ENCODE assay signal across 9 cellular contexts in genomic region chr5:170638454-170639220, GRCh38.
A peak's percentile ranks its signal among the peaks of the same experiment; 100 is the strongest.
DNase-seq lines count a peak whose midpoint lies in the region; ATAC-seq and TF ChIP-seq lines count a peak whose summit lies in the region.
"Had no signal": no experiment of that assay in that cellular context is flagged by ENCODE, and none has a peak within 500 bp of the region (broad histone marks: within the 10 kb centered on the region; RNA-seq: fewer than 3 reads in every experiment).

No MANE protein-coding gene starts in this region.

- H2AFZ ChIP-seq in Karpas-422 (ENCODE audit: low read length), result no peak overlapping the region

- H3K4me3 ChIP-seq in Caco-2 (ENCODE audit: low read depth, low read length) (no peak overlapping the region), Karpas-422 (ENCODE audit: low read length) (no peak overlapping the region), spleen (no peak overlapping the region)

- H3K9me3 Mint-ChIP-seq in Caco-2 (ENCODE audit: unreplicated experiment), result no peaks in the 10 kb centered on the region
- H3K9me3 Mint-ChIP-seq: activated naive CD4-positive, alpha-beta T cell treated with anti-CD3 and anti-CD28 coated beads, Interleukin-2, amount 50 U/mL, for 24 hours had no signal

- no peaks in the 10 kb centered on the region for H3K9me3 ChIP-seq in Caco-2
- no peaks in the 10 kb centered on the region for H3K9me3 ChIP-seq in Karpas-422 (ENCODE audit: low read length)
- no peaks in the 10 kb centered on the region for H3K9me3 ChIP-seq in T-helper 17 cell (ENCODE audit: control insufficient read depth, low read length, poor library complexity, severe bottlenecking)
- no peaks in the 10 kb centered on the region for H3K9me3 ChIP-seq in spleen

- H3K9me2 ChIP-seq in Karpas-422 (replicated peaks; ENCODE audit: insufficient read depth, low read length), result no peaks in the 10 kb centered on the region

- H3K4me3 Mint-ChIP-seq in Caco-2 (ENCODE audit: unreplicated experiment) (no peak overlapping the region), T-helper 17 cell (no peak overlapping the region)
- H3K4me3 Mint-ChIP-seq: activated naive CD4-positive, alpha-beta T cell treated with anti-CD3 and anti-CD28 coated beads, Interleukin-2, amount 50 U/mL, for 24 hours had no signal

- peaks cover 17% of the 10 kb centered on the region for H3K4me1 Mint-ChIP-seq in Caco-2 (ENCODE audit: low read depth, unreplicated experiment)
- peaks cover 12% of the 10 kb centered on the region for H3K4me1 Mint-ChIP-seq in T-helper 17 cell

- ATAC-seq in GM21390 (IDR thresholded peaks at IDR 0.05; ENCODE audit: unreplicated experiment) (peak; percentile 85), T-helper 17 cell (peak; percentile 62), GM21528 (IDR thresholded peaks at IDR 0.05; ENCODE audit: low FRiP score, unreplicated experiment) (no peak)

- H3K27ac Mint-ChIP-seq in Caco-2 (ENCODE audit: unreplicated experiment), result no peak overlapping the region
- no peak overlapping the region for H3K27ac Mint-ChIP-seq in T-helper 17 cell
- H3K27ac Mint-ChIP-seq: activated naive CD4-positive, alpha-beta T cell treated with anti-CD3 and anti-CD28 coated beads, Interleukin-2, amount 50 U/mL, for 24 hours had no signal

- H3K36me3 ChIP-seq in Caco-2 (ENCODE audit: control insufficient read depth, insufficient read depth, low read length), result no peaks in the 10 kb centered on the region; the same call in 1 of the 2 replicates
- H3K36me3 ChIP-seq in Karpas-422 (ENCODE audit: insufficient read depth, low read length), result no peaks in the 10 kb centered on the region
- no peaks in the 10 kb centered on the region for H3K36me3 ChIP-seq in spleen

- no TSS peak for BruUV-seq in Caco-2 (replicated peaks; lab: Mats Ljungman, UMichigan)

- no peaks in the 10 kb centered on the region; the same call in 1 of the 2 replicates for H3K27me3 ChIP-seq in Caco-2 (replicated peaks; ENCODE audit: control insufficient read depth, insufficient read depth, low read length)
- no peaks in the 10 kb centered on the region for H3K27me3 ChIP-seq in Karpas-422 (ENCODE audit: low read length)
- H3K27me3 ChIP-seq in spleen (replicated peaks in 1 of 7), result peaks cover 0 to 26% (median 0%) of the 10 kb centered on the region in 7 donors

- H3K27me3 Mint-ChIP-seq in Caco-2 (ENCODE audit: insufficient read depth, unreplicated experiment) (peaks cover 21% of the 10 kb centered on the region), T-helper 17 cell (peaks cover 63% of the 10 kb centered on the region)

- CTCF ChIA-PET in Caco-2 (lab: Charles Lee), result interaction anchor here (0.6 to 2.2 kb wide), 6 partner anchors 40 to 1452 kb away, joined by 3 to 23 read pairs (median 3); no protein-coding TSS in a partner anchor

- 31 to 40% (median 37%) methylated on average over 14 to 15 of the region's 15 CpGs for WGBS in spleen, 5 donors

- no peaks in the 10 kb centered on the region for H3K79me2 ChIP-seq in Karpas-422 (ENCODE audit: low read length)

- H4K20me1 ChIP-seq in Karpas-422 (ENCODE audit: insufficient read depth, low read depth, low read length), result no peaks in the 10 kb centered on the region

- H3K4me1 ChIP-seq in Caco-2, result peaks cover 6% of the 10 kb centered on the region; the same call in 1 of the 2 replicates
- peaks cover 19% of the 10 kb centered on the region for H3K4me1 ChIP-seq in Karpas-422 (ENCODE audit: low read length)
- peaks cover 0 to 20% (median 15%) of the 10 kb centered on the region in 6 donors for H3K4me1 ChIP-seq in spleen

- TF ChIP-seq CTCF in Caco-2 (IDR thresholded peaks at IDR 0.05; ENCODE audit: insufficient read depth in 1 of 2, low read depth in 1 of 2, low read length in 1 of 2, severe bottlenecking in 1 of 2, unreplicated experiment in 1 of 2), result peak; percentile 79 to 87
- peak; percentile 20 to 81 (median 74) for TF ChIP-seq CTCF in spleen (IDR thresholded peaks at IDR 0.05 in 8 of 11, conservative IDR thresholded peaks at IDR 0.05 in 3 of 11)

- H3K27ac ChIP-seq in Karpas-422 (ENCODE audit: low read length), result no peak overlapping the region
- no peak overlapping the region for H3K27ac ChIP-seq in spleen

- intact Hi-C loops in Caco-2 (cut with micrococcal nuclease; ENCODE audit: unreplicated experiment) (loop anchor here (1.0 to 2.0 kb wide), 2 partner anchors 106 to 153 kb away; no protein-coding TSS in a partner anchor), spleen (cut with DNase I; ENCODE audit: low total_unique reads) (no loop called here)

- DNase-seq in Caco-2 (peak; percentile 69 to 80), Karpas-422 (peak; percentile 89), T-helper 17 cell (peak; percentile 24 to 53 (median 24)), anterior cingulate cortex (lab: John Stamatoyannopoulos, UW) (peak in 44 of 58 donors; percentile 9 to 79 (median 42)), hippocampal formation (lab: John Stamatoyannopoulos, UW) (peak; percentile 37 to 52), spleen (peak; percentile 78)

- H3K36me3 Mint-ChIP-seq in Caco-2 (ENCODE audit: insufficient read depth, unreplicated experiment) (no peaks in the 10 kb centered on the region), T-helper 17 cell (ENCODE audit: low read depth) (no peaks in the 10 kb centered on the region)
- H3K36me3 Mint-ChIP-seq: activated naive CD4-positive, alpha-beta T cell treated with anti-CD3 and anti-CD28 coated beads, Interleukin-2, amount 50 U/mL, for 24 hours had no signal

- H3K4me2 ChIP-seq in Karpas-422 (ENCODE audit: low read depth, low read length, poor library complexity, severe bottlenecking), result no peak overlapping the region

- TF ChIP-seq POLR2A in spleen (IDR thresholded peaks at IDR 0.05), result no peak

- no peak overlapping the region for H3K9ac ChIP-seq in Karpas-422 (ENCODE audit: low read length)

- POLR2A ChIA-PET in Caco-2 (lab: Charles Lee), result no interaction called here

Comparison
In these comparisons a context has a peak if more than half of its experiments do, and no peak if none do; other contexts are left out.
1. DNase-seq: peak in every context shown above with its lines; median percentile 89 in Karpas-422; 78 in spleen; 74 in Caco-2; 44 in hippocampal formation; 42 in anterior cingulate cortex; 24 in T-helper 17 cell.